Comparison of ENCODE assay signal across 8 cellular contexts in the genomic region with DNA sequence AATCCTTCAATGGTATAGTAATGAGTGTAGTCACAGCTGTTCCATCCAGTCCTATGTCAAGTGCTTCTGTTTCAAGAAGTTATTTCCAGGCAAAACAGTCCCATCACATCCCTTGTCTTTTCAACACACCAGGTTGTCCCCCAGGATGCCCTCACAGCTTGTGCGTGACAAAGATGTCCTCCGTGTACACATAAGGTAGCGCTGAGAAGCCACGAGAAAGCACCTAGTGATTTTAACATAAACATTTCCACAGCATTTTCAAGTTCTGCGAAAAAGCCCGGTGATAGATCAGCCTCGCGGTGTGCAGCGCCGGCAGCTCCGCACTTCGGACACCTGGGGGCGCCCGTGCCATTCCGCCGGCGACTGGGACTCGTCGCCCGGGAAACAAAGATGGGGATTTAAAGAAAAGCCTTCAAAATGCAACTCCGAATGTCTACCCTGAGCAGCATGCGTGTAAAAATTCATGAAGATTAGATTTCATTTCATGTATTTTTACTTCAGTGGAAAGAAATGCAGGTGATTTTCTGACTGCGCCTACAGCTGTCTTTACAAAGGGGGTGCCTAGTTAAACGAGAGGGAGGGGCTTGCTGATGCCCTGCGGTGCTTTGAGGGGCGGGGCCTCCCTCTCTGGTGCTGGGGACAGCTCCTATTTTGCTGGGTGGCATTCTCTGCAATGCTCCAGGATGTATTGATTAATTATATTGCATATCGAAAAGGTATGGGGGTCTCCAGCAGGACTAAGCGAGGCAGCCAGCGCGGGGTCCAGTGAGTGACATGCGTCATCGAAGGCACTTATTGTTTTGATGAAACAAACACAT. TPM values are rescaled to one million over a fixed set of nuclear protein-coding genes. Genes with fewer than 3 reads are reported as not detected.
DNase-seq lines count a peak whose midpoint lies in the region; ATAC-seq and TF ChIP-seq lines count a peak whose summit lies in the region.

No MANE protein-coding gene starts in this region.

- ATAC-seq in GM18868 (IDR thresholded peaks at IDR 0.05; ENCODE audit: unreplicated experiment): peak; percentile 77
- ATAC-seq in HG03439 (IDR thresholded peaks at IDR 0.05; ENCODE audit: unreplicated experiment): peak; percentile 65

- no peak overlapping the region for H3K4me3 ChIP-seq in epithelial cell of esophagus (ENCODE audit: low read length)

- TF ChIP-seq CTCF in AG09319 (IDR thresholded peaks at IDR 0.05; ENCODE audit: low read depth, low read length): peak; percentile 100
- TF ChIP-seq CTCF in epithelial cell of esophagus (IDR thresholded peaks at IDR 0.05; ENCODE audit: insufficient read depth, low read depth, low read length, missing control alignments): peak; percentile 95

- peak; percentile 22 for DNase-seq in AG09319 (ENCODE audit: extremely low read depth, low read depth)
- peak; percentile 55 for DNase-seq in NCI-H748 treated with DMSO at 0.1 percent for 48 hours (lab: John Stamatoyannopoulos, UW)
- peak; percentile 6 to 12 for DNase-seq in activated CD8-positive, alpha-beta memory T cell treated with anti-CD3 and anti-CD28 coated beads for 4 hours (ENCODE audit: low read depth in 2 of 2)
- DNase-seq in epithelial cell of esophagus (ENCODE audit: low read depth): peak; percentile 66
- peak; percentile 34 for DNase-seq in mucosa of gallbladder (ENCODE audit: low spot score)
- DNase-seq in stimulated activated naive CD4-positive, alpha-beta T cell (lab: John Stamatoyannopoulos, UW): peak; percentile 14 to 59 (median 20)

RNA-seq across cellular contexts. Expression of a gene that starts 49.9 kb away (rescaled TPM):
- 1.6 TPM for total RNA-seq in mucosa of gallbladder

Comparison
In these comparisons a context has a peak if more than half of its experiments do, and no peak if none do; other contexts are left out.
1. DNase-seq: peak in every context shown above with its lines; median percentile 66 in epithelial cell of esophagus; 55 in NCI-H748 treated with DMSO at 0.1 percent for 48 hours; 34 in mucosa of gallbladder; 22 in AG09319; 20 in stimulated activated naive CD4-positive, alpha-beta T cell; 9 in activated CD8-positive, alpha-beta memory T cell treated with anti-CD3 and anti-CD28 coated beads for 4 hours.